ENCODE assay signal across 9 cellular contexts in the genomic region with DNA sequence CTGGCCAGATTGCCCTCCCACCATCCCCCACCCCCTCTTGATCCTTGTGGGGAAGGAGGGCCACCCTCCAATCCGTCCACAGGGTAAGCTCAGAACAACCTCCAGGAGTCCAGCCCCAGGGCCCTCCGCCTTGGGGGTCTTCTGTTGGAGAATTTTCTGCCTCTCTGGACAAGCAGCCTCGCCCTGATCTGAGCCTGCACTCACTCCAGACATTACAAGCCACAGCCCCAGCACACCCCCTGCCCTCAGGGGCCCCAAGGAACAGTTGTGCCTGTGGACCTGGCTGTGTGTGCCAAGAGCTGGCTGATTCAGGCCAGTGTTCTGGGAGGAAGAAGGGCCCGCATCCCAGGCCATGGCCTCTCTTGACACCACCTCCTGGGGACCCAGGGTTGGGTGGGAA. TPM values are rescaled to one million over a fixed set of nuclear protein-coding genes. Genes with fewer than 3 reads are reported as not detected.
A peak's percentile ranks its signal among the peaks of the same experiment; 100 is the strongest.
DNase-seq lines count a peak whose midpoint lies in the region; FAIRE-seq and TF ChIP-seq lines count a peak whose summit lies in the region.
"Had no signal": no experiment of that assay in that cellular context is flagged by ENCODE, and none has a peak within 500 bp of the region (broad histone marks: within the 10 kb centered on the region; RNA-seq: fewer than 3 reads in every experiment).

No MANE protein-coding gene starts in this region.

- FAIRE-seq in HTR-8/SVneo (lab: Jason Lieb, UNC) (peak; percentile 23), bronchial epithelial cell (lab: Jason Lieb, UNC) (no peak)

- DNase-seq in AG20443 (ENCODE audit: low spot score) (peak; percentile 15), HTR-8/SVneo (ENCODE audit: insufficient read length, low spot score) (no peak), bronchial epithelial cell (ENCODE audit: low read depth) (no peak), myocyte (ENCODE audit: low read depth) (peak; percentile 65), ecto neural progenitor cell (ENCODE audit: low spot score) (no peak), hepatic stellate cell (ENCODE audit: low spot score) (no peak), iPS-NIHi11 (ENCODE audit: low spot score) (no peak), NCI-H69 (lab: John Stamatoyannopoulos, UW) (no peak)
- DNase-seq: COR-L47 had no signal

- H3K4me3 ChIP-seq in bronchial epithelial cell (ENCODE audit: low read depth, low read length) = peak overlapping the region; percentile 89

- no peak for TF ChIP-seq CTCF in bronchial epithelial cell (IDR thresholded peaks at IDR 0.05; ENCODE audit: insufficient read depth, low read length, severe bottlenecking)

- H3K36me3 ChIP-seq in bronchial epithelial cell (ENCODE audit: control insufficient read depth, insufficient read depth, low read length) = peaks cover 15% of the 10 kb centered on the region

- H3K27me3 ChIP-seq in bronchial epithelial cell (ENCODE audit: control insufficient read depth, insufficient read depth, low read length) = no peaks in the 10 kb centered on the region

RNA-seq across cellular contexts. Expression of gene ARHGAP27, which starts 0.5 kb away (rescaled TPM):
- total RNA-seq in bronchial epithelial cell (27.1 and 38.3 TPM in 2 replicates), myocyte (6.6 and 31.2 TPM in 2 replicates)
- 4.5 TPM for polyA plus RNA-seq in myocyte (2012)

RNA-seq across cellular contexts. Expression of gene PLEKHM1, which starts 57.4 kb away (rescaled TPM):
- total RNA-seq in bronchial epithelial cell = 38.7 and 45.2 TPM in 2 replicates
- total RNA-seq in myocyte = 16.9 and 30.5 TPM in 2 replicates
- polyA plus RNA-seq in myocyte (2012) = 24.9 TPM

Comparison
In these comparisons a context has a peak if more than half of its experiments do, and no peak if none do; other contexts are left out.
1. DNase-seq: peak in AG20443 (single experiment) and myocyte (single experiment); none in HTR-8/SVneo (single experiment), bronchial epithelial cell (single experiment), ecto neural progenitor cell (single experiment), hepatic stellate cell (single experiment), iPS-NIHi11 (single experiment) and NCI-H69 (single experiment).